21 cellular contexts compared by ENCODE assay signal in the genomic region with DNA sequence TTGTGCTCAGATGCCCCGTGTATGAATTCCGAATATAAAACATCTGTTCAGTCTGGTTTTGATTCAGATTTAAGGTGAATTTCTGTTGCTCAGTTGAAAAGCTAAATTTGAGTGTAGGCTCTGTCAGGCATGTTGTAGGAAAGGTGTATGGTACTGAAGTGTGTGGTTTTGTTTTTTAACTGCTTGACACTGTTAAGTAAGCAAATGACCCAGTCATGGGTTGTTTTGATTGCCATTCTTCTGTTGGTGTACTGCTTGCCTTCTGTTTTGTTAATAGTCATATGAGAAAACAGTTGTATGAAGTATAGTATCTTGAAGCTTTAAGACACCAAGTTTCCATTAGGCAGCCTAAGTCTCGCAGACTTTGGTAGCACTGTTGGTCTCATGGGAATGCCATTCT. TPM values are rescaled to one million over a fixed set of nuclear protein-coding genes. Genes with fewer than 3 reads are reported as not detected.
DNase-seq lines count a peak whose midpoint lies in the region; ATAC-seq and TF ChIP-seq lines count a peak whose summit lies in the region.
"Had no signal": no experiment of that assay in that cellular context is flagged by ENCODE, and none has a peak within 500 bp of the region (broad histone marks: within the 10 kb centered on the region; RNA-seq: fewer than 3 reads in every experiment).

No MANE protein-coding gene starts in this region.

- H3K27me3 Mint-ChIP-seq in activated naive CD4-positive, alpha-beta T cell treated with anti-CD3 and anti-CD28 coated beads, Interleukin-2, amount 50 U/mL, for 24 hours, result no peaks in the 10 kb centered on the region
- H3K27me3 Mint-ChIP-seq in activated naive CD4-positive, alpha-beta T cell treated with anti-CD3 and anti-CD28 coated beads for 36 hours (ENCODE audit: low read depth), result no peaks in the 10 kb centered on the region
- H3K27me3 Mint-ChIP-seq in endodermal cell (ENCODE audit: insufficient read depth), result no peaks in the 10 kb centered on the region

- intact Hi-C loops in activated naive CD4-positive, alpha-beta T cell treated with anti-CD3 and anti-CD28 coated beads for 36 hours (cut with micrococcal nuclease), result loop anchor here (1.0 kb wide), 1 partner anchor 8 kb away; no protein-coding TSS in a partner anchor

- no peak overlapping the region for H3K9ac ChIP-seq in endodermal cell (ENCODE audit: extremely low read depth, low read length, poor library complexity, severe bottlenecking)
- H3K9ac ChIP-seq: BLaER1 had no signal

- DNase-seq in activated naive CD4-positive, alpha-beta T cell treated with anti-CD3 and anti-CD28 coated beads for 36 hours, result no peak
- no peak for DNase-seq in endodermal cell
- DNase-seq in KG1 (lab: John Stamatoyannopoulos, UW), result no peak
- DNase-seq: body of pancreas; Calu3; glutamatergic neuron; HCEC 1CT; NCI-H1105; NCI-H2029 treated with DMSO at 0.1 percent for 48 hours; NCI-H446; NCI-H82; small intestine; stimulated activated CD4-positive, alpha-beta T cell treated with anti-CD3 and anti-CD28 coated beads, Interleukin-2, amount 100 ng/mL, for 24 hours had no signal

- CTCF ChIA-PET in activated naive CD4-positive, alpha-beta T cell treated with anti-CD3 and anti-CD28 coated beads for 36 hours (lab: Charles Lee), result no interaction called here

- peak overlapping the region; percentile 45 for H3K4me3 Mint-ChIP-seq in activated naive CD4-positive, alpha-beta T cell treated with anti-CD3 and anti-CD28 coated beads, Interleukin-2, amount 50 U/mL, for 24 hours
- H3K4me3 Mint-ChIP-seq in activated naive CD4-positive, alpha-beta T cell treated with anti-CD3 and anti-CD28 coated beads for 36 hours, result no peak overlapping the region
- no peak overlapping the region for H3K4me3 Mint-ChIP-seq in endodermal cell

- peak overlapping the region; percentile 21 for H3K4me3 ChIP-seq in endodermal cell (ENCODE audit: low read length)
- H3K4me3 ChIP-seq: BLaER1, body of pancreas had no signal

- peaks cover 84% of the 10 kb centered on the region for H3K36me3 ChIP-seq in endodermal cell (ENCODE audit: control insufficient read depth, insufficient read depth, low read length)

- peak overlapping the region; percentile 19 for H3K27ac Mint-ChIP-seq in activated naive CD4-positive, alpha-beta T cell treated with anti-CD3 and anti-CD28 coated beads, Interleukin-2, amount 50 U/mL, for 24 hours
- no peak overlapping the region for H3K27ac Mint-ChIP-seq in activated naive CD4-positive, alpha-beta T cell treated with anti-CD3 and anti-CD28 coated beads for 36 hours
- H3K27ac Mint-ChIP-seq in endodermal cell, result no peak overlapping the region

- WGBS in endodermal cell (ENCODE audit: insufficient coverage in 1 of 2, insufficient read length in 1 of 2), 2 experiments, result 93 to 100% methylated on average over 3 of the region's 3 CpGs

- H3K27ac ChIP-seq in VCaP, result peak overlapping the region; percentile 35; the same call in 1 of the 2 replicates
- no peak overlapping the region for H3K27ac ChIP-seq in endodermal cell (ENCODE audit: low read depth, low read length)
- H3K27ac ChIP-seq: BLaER1, body of pancreas, epithelial cell of prostate, RWPE1 had no signal

- H3K27me3 ChIP-seq in endodermal cell (ENCODE audit: control insufficient read depth, insufficient read depth, low read length, poor library complexity, severe bottlenecking), result no peaks in the 10 kb centered on the region
- H3K27me3 ChIP-seq: BLaER1, body of pancreas had no signal

- H3K9me3 ChIP-seq in endodermal cell (ENCODE audit: control insufficient read depth, low read length), result no peaks in the 10 kb centered on the region
- H3K9me3 ChIP-seq: BLaER1, body of pancreas had no signal

- no peaks in the 10 kb centered on the region for H3K9me3 Mint-ChIP-seq in activated naive CD4-positive, alpha-beta T cell treated with anti-CD3 and anti-CD28 coated beads, Interleukin-2, amount 50 U/mL, for 24 hours
- no peaks in the 10 kb centered on the region for H3K9me3 Mint-ChIP-seq in activated naive CD4-positive, alpha-beta T cell treated with anti-CD3 and anti-CD28 coated beads for 36 hours
- no peaks in the 10 kb centered on the region for H3K9me3 Mint-ChIP-seq in endodermal cell

- TF ChIP-seq CTCF in VCaP (conservative IDR thresholded peaks at IDR 0.05) (no peak), endodermal cell (conservative IDR thresholded peaks at IDR 0.05) (no peak)

- peaks cover 21% of the 10 kb centered on the region for H3K4me1 ChIP-seq in endodermal cell (ENCODE audit: control insufficient read depth, insufficient read depth, low read length)

- ATAC-seq in HG02870 (IDR thresholded peaks at IDR 0.05; ENCODE audit: unreplicated experiment), result no peak
- no peak for ATAC-seq in HG03354 (IDR thresholded peaks at IDR 0.05; ENCODE audit: poor library complexity, severe bottlenecking, unreplicated experiment)
- ATAC-seq: body of pancreas, HepG2 had no signal

- peaks cover 68% of the 10 kb centered on the region for H3K4me1 Mint-ChIP-seq in activated naive CD4-positive, alpha-beta T cell treated with anti-CD3 and anti-CD28 coated beads, Interleukin-2, amount 50 U/mL, for 24 hours
- H3K4me1 Mint-ChIP-seq in activated naive CD4-positive, alpha-beta T cell treated with anti-CD3 and anti-CD28 coated beads for 36 hours (ENCODE audit: low read depth), result peaks cover 60% of the 10 kb centered on the region
- peaks cover 66% of the 10 kb centered on the region for H3K4me1 Mint-ChIP-seq in endodermal cell

- H3K36me3 Mint-ChIP-seq in activated naive CD4-positive, alpha-beta T cell treated with anti-CD3 and anti-CD28 coated beads, Interleukin-2, amount 50 U/mL, for 24 hours, result peaks cover 35% of the 10 kb centered on the region
- H3K36me3 Mint-ChIP-seq in activated naive CD4-positive, alpha-beta T cell treated with anti-CD3 and anti-CD28 coated beads for 36 hours (ENCODE audit: low read depth), result peaks cover 44% of the 10 kb centered on the region
- peaks cover 42% of the 10 kb centered on the region for H3K36me3 Mint-ChIP-seq in endodermal cell (ENCODE audit: low read depth)

RNA-seq across cellular contexts. Expression of a gene that starts 10.0 kb away (rescaled TPM):
- total RNA-seq in activated naive CD4-positive, alpha-beta T cell treated with anti-CD3 and anti-CD28 coated beads for 36 hours, result 10 to 100 TPM; 78.9 to 80.0 TPM
- total RNA-seq in endodermal cell, result 100 to 1,000 TPM; 221 to 282 TPM
- polyA plus RNA-seq in endodermal cell (2013, experiment 1 of 2), result 154 TPM
- 161 TPM for polyA plus RNA-seq in endodermal cell (2013, experiment 2 of 2)

RNA-seq across cellular contexts. Expression of a gene that starts 10.0 kb away (rescaled TPM):
- total RNA-seq in activated naive CD4-positive, alpha-beta T cell treated with anti-CD3 and anti-CD28 coated beads for 36 hours, result 10 to 100 TPM; 21.2 to 21.7 TPM
- total RNA-seq in endodermal cell, result 10 to 100 TPM; 41.9 to 57.2 TPM
- polyA plus RNA-seq in endodermal cell (2013, experiment 1 of 2), result 13.8 TPM
- polyA plus RNA-seq in endodermal cell (2013, experiment 2 of 2), result 13.9 TPM
